8 cellular contexts compared by ENCODE assay signal in genomic region chr4:17817027-17817426, GRCh38.
DNase-seq lines count a peak whose midpoint lies in the region; ATAC-seq and TF ChIP-seq lines count a peak whose summit lies in the region.

No MANE protein-coding gene starts in this region.

- ATAC-seq in GM18907 (IDR thresholded peaks at IDR 0.05; ENCODE audit: unreplicated experiment) (peak; percentile 86), HG03108 (IDR thresholded peaks at IDR 0.05; ENCODE audit: unreplicated experiment) (peak; percentile 73)

- DNase-seq in DMS114 treated with DMSO at 0.1 percent for 48 hours (lab: John Stamatoyannopoulos, UW; ENCODE audit: unreplicated experiment) (peak; percentile 65), cerebellar cortex (ENCODE audit: low spot score) (peak; percentile 63), medulla oblongata (ENCODE audit: extremely low spot score) (peak; percentile 75), NCI-H187 treated with DMSO at 0.1 percent for 48 hours (lab: John Stamatoyannopoulos, UW) (no peak)
- DNase-seq in effector CD8-positive, alpha-beta T cell (lab: John Stamatoyannopoulos, UW): no peak

- peaks cover 17% of the 10 kb centered on the region for H3K4me1 ChIP-seq in OCI-LY1 (ENCODE audit: insufficient read depth, low read length, severe bottlenecking)

- H3K27me3 ChIP-seq in OCI-LY1 (ENCODE audit: insufficient read depth, low read length): no peaks in the 10 kb centered on the region

- no peak overlapping the region for H3K27ac ChIP-seq in OCI-LY1 (ENCODE audit: low read depth, low read length, poor library complexity, severe bottlenecking)

- peaks cover 30% of the 10 kb centered on the region for H3K79me2 ChIP-seq in OCI-LY1 (ENCODE audit: insufficient read depth, low read length)

- H3K9ac ChIP-seq in OCI-LY1 (ENCODE audit: low read length): no peak overlapping the region

- no peak overlapping the region for H3K4me3 ChIP-seq in OCI-LY1 (ENCODE audit: low read depth, low read length, poor library complexity, severe bottlenecking)

- H2AFZ ChIP-seq in OCI-LY1 (ENCODE audit: low read length): no peak overlapping the region

- H3K9me3 ChIP-seq in OCI-LY1 (ENCODE audit: low read length): no peaks in the 10 kb centered on the region

- H4K20me1 ChIP-seq in OCI-LY1 (ENCODE audit: insufficient read depth, low read length): no peaks in the 10 kb centered on the region

- peak; percentile 22; the same call in 1 of the 2 replicates for TF ChIP-seq CTCF in OCI-LY1 (IDR thresholded peaks at IDR 0.05; ENCODE audit: low read length)

- H3K9me2 ChIP-seq in OCI-LY1 (ENCODE audit: low read depth, low read length): no peaks in the 10 kb centered on the region

- peaks cover 63% of the 10 kb centered on the region for H3K36me3 ChIP-seq in OCI-LY1 (ENCODE audit: insufficient read depth, low read length)

- H3K4me2 ChIP-seq in OCI-LY1 (ENCODE audit: low read length): no peak overlapping the region

- H3F3A ChIP-seq in OCI-LY1 (ENCODE audit: insufficient read depth, low read length): no peaks in the 10 kb centered on the region

Comparison
In these comparisons a context has a peak if more than half of its experiments do, and no peak if none do; other contexts are left out.
1. DNase-seq: peak in DMS114 treated with DMSO at 0.1 percent for 48 hours (single experiment), cerebellar cortex (single experiment) and medulla oblongata (single experiment); none in effector CD8-positive, alpha-beta T cell (single experiment) and NCI-H187 treated with DMSO at 0.1 percent for 48 hours (single experiment).